Comparison of ENCODE assay signal across 20 cellular contexts in the genomic region with DNA sequence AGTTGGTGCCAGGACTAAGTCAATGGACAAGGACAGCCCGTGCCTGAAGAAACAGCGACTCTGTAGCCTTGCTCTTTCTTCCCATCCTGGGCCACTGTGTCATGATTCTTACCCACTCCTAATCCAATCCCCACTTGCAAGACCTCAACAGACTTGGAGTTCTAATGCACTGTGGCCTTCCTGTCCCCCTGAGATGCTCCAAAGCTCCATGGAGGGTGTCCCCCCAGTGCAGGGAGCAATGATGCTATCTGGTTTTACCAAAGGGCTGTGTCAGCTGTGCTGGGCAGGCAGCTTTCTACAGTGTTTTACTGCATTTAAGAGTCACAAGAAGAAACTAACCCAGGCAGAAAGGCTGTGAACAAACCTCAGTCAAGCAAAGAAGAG.
DNase-seq lines count a peak whose midpoint lies in the region; ATAC-seq, FAIRE-seq and TF ChIP-seq lines count a peak whose summit lies in the region.
"Had no signal": no experiment of that assay in that cellular context is flagged by ENCODE, and none has a peak within 500 bp of the region (broad histone marks: within the 10 kb centered on the region; RNA-seq: fewer than 3 reads in every experiment).

No MANE protein-coding gene starts in this region.

- no peaks in the 10 kb centered on the region for H3K27me3 Mint-ChIP-seq in activated CD4-positive, alpha-beta T cell treated with anti-CD3 and anti-CD28 coated beads for 36 hours

- H3K4me1 Mint-ChIP-seq in activated CD4-positive, alpha-beta T cell treated with anti-CD3 and anti-CD28 coated beads for 36 hours: peaks cover 51% of the 10 kb centered on the region

- POLR2A ChIA-PET in activated CD4-positive, alpha-beta T cell treated with anti-CD3 and anti-CD28 coated beads for 36 hours (lab: Charles Lee): interaction anchor here (1.0 to 1.4 kb wide), 2 partner anchors 14 to 106 kb away, joined by 3 to 4 read pairs; no protein-coding TSS in a partner anchor

- intact Hi-C loops in activated CD4-positive, alpha-beta T cell treated with anti-CD3 and anti-CD28 coated beads for 36 hours (cut with DNase I, micrococcal nuclease): loop anchor here (1.0 kb wide), 4 partner anchors 21 to 136 kb away; no protein-coding TSS in a partner anchor
- intact Hi-C loops in spleen (cut with DNase I; ENCODE audit: low total_unique reads): loop anchor here (10.0 kb wide), 1 partner anchor 404 kb away; no protein-coding TSS in a partner anchor

- H3K9me2 ChIP-seq in Loucy (replicated peaks; ENCODE audit: low read depth, low read length): no peaks in the 10 kb centered on the region

- no peak for TF ChIP-seq POLR2A in spleen (IDR thresholded peaks at IDR 0.05)

- H4K20me1 ChIP-seq in Loucy (ENCODE audit: insufficient read depth, low read length, poor library complexity, severe bottlenecking): no peaks in the 10 kb centered on the region

- H3K36me3 ChIP-seq in Loucy (ENCODE audit: insufficient read depth, low read length): no peaks in the 10 kb centered on the region
- peaks cover 0 to 31% (median 0%) of the 10 kb centered on the region in 6 donors for H3K36me3 ChIP-seq in spleen
- H3K36me3 ChIP-seq: thoracic aorta had no signal

- H3K4me3 Mint-ChIP-seq in activated CD4-positive, alpha-beta T cell treated with anti-CD3 and anti-CD28 coated beads for 36 hours: peak overlapping the region; percentile 40
- H3K4me3 Mint-ChIP-seq: nephron progenitor cell had no signal

- peak overlapping the region; percentile 74 for H3K4me2 ChIP-seq in Loucy (ENCODE audit: low read depth, low read length, poor library complexity, severe bottlenecking)

- H3K4me1 ChIP-seq in Loucy (ENCODE audit: insufficient read depth, low read length, poor library complexity, severe bottlenecking): peaks cover 30% of the 10 kb centered on the region
- H3K4me1 ChIP-seq in spleen: peaks cover 0 to 29% (median 9%) of the 10 kb centered on the region in 6 donors
- H3K4me1 ChIP-seq: foreskin keratinocyte had no signal

- H3K27ac ChIP-seq in spleen: peak overlapping the region in 6 of 8 donors; percentile 37 to 75 (median 60)
- H3K27ac ChIP-seq: epithelial cell of prostate, foreskin keratinocyte, thoracic aorta had no signal

- peak overlapping the region; percentile 24; the same call in 1 of the 2 replicates for H2AFZ ChIP-seq in Loucy (ENCODE audit: low read length)

- CTCF ChIA-PET in activated CD4-positive, alpha-beta T cell treated with anti-CD3 and anti-CD28 coated beads for 36 hours (lab: Charles Lee): interaction anchor here (0.6 to 5.1 kb wide), 4 partner anchors 9 to 241 kb away, joined by 3 to 53 read pairs (median 17); no protein-coding TSS in a partner anchor

- H3K79me2 ChIP-seq in Loucy (ENCODE audit: insufficient read depth, low read length): no peaks in the 10 kb centered on the region

- peaks cover 3% of the 10 kb centered on the region for H3K36me3 Mint-ChIP-seq in activated CD4-positive, alpha-beta T cell treated with anti-CD3 and anti-CD28 coated beads for 36 hours (ENCODE audit: low read depth)
- peaks cover 5 to 16% of the 10 kb centered on the region in 2 donors for H3K36me3 Mint-ChIP-seq in activated naive CD4-positive, alpha-beta T cell treated with anti-CD3 and anti-CD28 coated beads, Interleukin-2, amount 50 U/mL, for 72 hours

- H3K4me3 ChIP-seq in Loucy (ENCODE audit: low read length, poor library complexity, severe bottlenecking) (peak overlapping the region; percentile 71), spleen (no peak overlapping the region)
- H3K4me3 ChIP-seq: thoracic aorta had no signal

- ATAC-seq in activated CD4-positive, alpha-beta T cell treated with anti-CD3 and anti-CD28 coated beads for 36 hours: no peak
- no peak for ATAC-seq in activated naive CD4-positive, alpha-beta T cell treated with anti-CD3 and anti-CD28 coated beads, Interleukin-2, amount 50 U/mL, for 72 hours
- ATAC-seq: foreskin keratinocyte had no signal

- H3K9ac ChIP-seq in Loucy (ENCODE audit: low read depth, low read length, poor library complexity, severe bottlenecking): peak overlapping the region; percentile 77

- 70 to 100% (median 92%) methylated on average over 2 of the region's 2 CpGs for WGBS in spleen, 5 donors

- no peak for FAIRE-seq in D721Med (lab: Jason Lieb, UNC)
- FAIRE-seq: bronchial epithelial cell, GM18507, H1 had no signal

- no peaks in the 10 kb centered on the region for H3K9me3 ChIP-seq in Loucy (ENCODE audit: insufficient read depth, low read depth, low read length)
- H3K9me3 ChIP-seq in spleen: peaks cover 0 to 8% (median 3%) of the 10 kb centered on the region in 8 donors
- H3K9me3 ChIP-seq: thoracic aorta had no signal

- H3F3A ChIP-seq in Loucy (ENCODE audit: low read depth): peaks cover 4% of the 10 kb centered on the region

- no peak for TF ChIP-seq CTCF in Loucy (conservative IDR thresholded peaks at IDR 0.05; ENCODE audit: low read length)
- no peak for TF ChIP-seq CTCF in spleen (IDR thresholded peaks at IDR 0.05 in 8 of 11, conservative IDR thresholded peaks at IDR 0.05 in 3 of 11)
- TF ChIP-seq CTCF in D721Med (IDR thresholded peaks at IDR 0.05; ENCODE audit: insufficient read depth, missing control alignments): no peak

- H3K27ac Mint-ChIP-seq in activated CD4-positive, alpha-beta T cell treated with anti-CD3 and anti-CD28 coated beads for 36 hours: peak overlapping the region; percentile 93
- H3K27ac Mint-ChIP-seq in activated naive CD4-positive, alpha-beta T cell treated with anti-CD3 and anti-CD28 coated beads, Interleukin-2, amount 50 U/mL, for 72 hours: peak overlapping the region; percentile 77 to 80
- H3K27ac Mint-ChIP-seq: nephron progenitor cell, progenitor cell of endocrine pancreas had no signal

- no peaks in the 10 kb centered on the region for H3K9me3 Mint-ChIP-seq in activated CD4-positive, alpha-beta T cell treated with anti-CD3 and anti-CD28 coated beads for 36 hours (ENCODE audit: low read depth)
- H3K9me3 Mint-ChIP-seq in activated naive CD4-positive, alpha-beta T cell treated with anti-CD3 and anti-CD28 coated beads, Interleukin-2, amount 50 U/mL, for 72 hours: peaks cover 0 to 5% of the 10 kb centered on the region in 2 donors

- DNase-seq in activated CD4-positive, alpha-beta T cell treated with anti-CD3 and anti-CD28 coated beads for 36 hours: no peak
- no peak for DNase-seq in activated CD4-positive, alpha-beta T cell treated with anti-CD3 and anti-CD28 coated beads, Interleukin-2, amount 50 U/mL, for 1 hour
- peak in 1 of 2 donors; percentile 22 for DNase-seq in activated naive CD4-positive, alpha-beta T cell treated with anti-CD3 and anti-CD28 coated beads, Interleukin-2, amount 50 U/mL, for 72 hours (ENCODE audit: low spot score in 2 of 2)
- DNase-seq in spleen: peak; percentile 27
- no peak for DNase-seq in NCI-H1436 treated with DMSO at 0.1 percent for 48 hours (lab: John Stamatoyannopoulos, UW)
- DNase-seq in D721Med (ENCODE audit: insufficient read length, low spot score): no peak
- DNase-seq in NCI-H1930 (lab: John Stamatoyannopoulos, UW): no peak
- DNase-seq: dermis blood vessel endothelial cell, foreskin keratinocyte, kidney glomerular epithelial cell, NCI-H1694 treated with DMSO at 0.1 percent for 48 hours, NCI-H2227 treated with DMSO at 0.1 percent for 48 hours, nephron progenitor cell had no signal

- H3K27me3 ChIP-seq in Loucy (ENCODE audit: insufficient read depth, low read length, poor library complexity, severe bottlenecking) (no peaks in the 10 kb centered on the region), spleen (replicated peaks in 1 of 7) (no peaks in the 10 kb centered on the region)
